Comparison of ENCODE assay signal across 9 cellular contexts in genomic region chr17:42118545-42118944, GRCh38. TPM values are rescaled to one million over a fixed set of nuclear protein-coding genes. Genes with fewer than 3 reads are reported as not detected.
DNase-seq lines count a peak whose midpoint lies in the region; ATAC-seq, FAIRE-seq and TF ChIP-seq lines count a peak whose summit lies in the region.
"Had no signal": no experiment of that assay in that cellular context is flagged by ENCODE, and none has a peak within 500 bp of the region (broad histone marks: within the 10 kb centered on the region; RNA-seq: fewer than 3 reads in every experiment).

No MANE protein-coding gene starts in this region.

- intact Hi-C loops in activated T-helper 2 cell treated with anti-CD3 and anti-CD28 coated beads, Interferon-gamma antibody, Interleukin-2, Interleukin-4, amounts not matched to agents 10 μg/mL and 5 μg/mL and 100 μg/mL, durations not matched to agents 14 hours and 24 hours and 36 hours (cut with micrococcal nuclease), result loop anchor here (5.0 kb wide), 1 partner anchor 64 kb away; the partner anchor contains the start of gene KCNH4
- intact Hi-C loops in HepG2 (cut with micrococcal nuclease; ENCODE audit: unreplicated experiment), result no loop called here

- no peak overlapping the region for H3K27ac ChIP-seq in HepG2 (ENCODE audit: extremely low read length, insufficient read depth, low read length)

- no peaks in the 10 kb centered on the region for H3K27me3 Mint-ChIP-seq in activated CD8-positive, alpha-beta memory T cell treated with anti-CD3 and anti-CD28 coated beads, Interleukin-2, amount 10 ng/mL, durations not matched to agents 7 days and 5 days
- no peaks in the 10 kb centered on the region for H3K27me3 Mint-ChIP-seq in activated T-helper 2 cell treated with anti-CD3 and anti-CD28 coated beads, Interferon-gamma antibody, Interleukin-2, Interleukin-4, amounts not matched to agents 10 μg/mL and 5 μg/mL and 100 μg/mL, durations not matched to agents 14 hours and 24 hours and 36 hours (ENCODE audit: low read depth)
- H3K27me3 Mint-ChIP-seq: stimulated activated naive CD8-positive, alpha-beta T cell treated with anti-CD3 and anti-CD28 coated beads, Interleukin-15, Interleukin-2, amounts not matched to agents 100 ng/mL and 50 ng/mL, for 24 hours had no signal

- H4K20me1 ChIP-seq in HepG2 (ENCODE audit: insufficient read depth, low read length), result no peaks in the 10 kb centered on the region

- no TSS peak for BruUV-seq in HepG2 (replicated peaks; lab: Mats Ljungman, UMichigan)

- WGBS in HepG2 (ENCODE audit: low lambda C conversion rate), result 100% methylated on average over 2 of the region's 2 CpGs

- H3K4me3 ChIP-seq in HepG2 (replicated peaks in 1 of 3; ENCODE audit: insufficient read depth in 1 of 3, low read depth in 2 of 3, low read length in 3 of 3), result no peak overlapping the region

- CTCF ChIA-PET in activated CD8-positive, alpha-beta memory T cell treated with anti-CD3 and anti-CD28 coated beads, Interleukin-2, amount 10 ng/mL, durations not matched to agents 7 days and 5 days (lab: Charles Lee), result interaction anchor here (0.7 to 16.2 kb wide), 13 partner anchors 16 to 287 kb away, joined by 3 to 117 read pairs (median 4); partner anchors contain the start of genes DNAJC7, GHDC, KCNH4 and NKIRAS2
- CTCF ChIA-PET in HepG2 (lab: Yijun Ruan, JAX; ENCODE audit: low intra/inter-chr PET ratio, low total read pairs), result interaction anchor here (0.7 to 1.4 kb wide), 3 partner anchors 51 to 63 kb away, joined by 3 to 5 read pairs (median 3); partner anchors contain the start of gene KCNH4

- no peaks in the 10 kb centered on the region for H3K27me3 ChIP-seq in HepG2 (ENCODE audit: control insufficient read depth in 1 of 2, insufficient read depth in 2 of 2, low read length in 2 of 2)

- no peaks in the 10 kb centered on the region for H3K79me2 ChIP-seq in HepG2 (ENCODE audit: insufficient read depth, low read length)

- no peak overlapping the region for H2AFZ ChIP-seq in HepG2 (ENCODE audit: low read length)

- no peaks in the 10 kb centered on the region for H3K9me3 Mint-ChIP-seq in activated CD8-positive, alpha-beta memory T cell treated with anti-CD3 and anti-CD28 coated beads, Interleukin-2, amount 10 ng/mL, durations not matched to agents 7 days and 5 days (ENCODE audit: low read depth)
- no peaks in the 10 kb centered on the region for H3K9me3 Mint-ChIP-seq in activated T-helper 2 cell treated with anti-CD3 and anti-CD28 coated beads, Interferon-gamma antibody, Interleukin-2, Interleukin-4, amounts not matched to agents 10 μg/mL and 5 μg/mL and 100 μg/mL, durations not matched to agents 14 hours and 24 hours and 36 hours
- H3K9me3 Mint-ChIP-seq: stimulated activated naive CD8-positive, alpha-beta T cell treated with anti-CD3 and anti-CD28 coated beads, Interleukin-15, Interleukin-2, amounts not matched to agents 100 ng/mL and 50 ng/mL, for 24 hours had no signal

- TF ChIP-seq RAD21 in HepG2 (CRISPR knock-in tag; IDR thresholded peaks at IDR 0.05), result peak; percentile 53

- POLR2A ChIA-PET in HepG2 (lab: Yijun Ruan, JAX), result no interaction called here

- H3K4me1 Mint-ChIP-seq in activated CD8-positive, alpha-beta memory T cell treated with anti-CD3 and anti-CD28 coated beads, Interleukin-2, amount 10 ng/mL, durations not matched to agents 7 days and 5 days, result peaks cover 46% of the 10 kb centered on the region
- peaks cover 22% of the 10 kb centered on the region for H3K4me1 Mint-ChIP-seq in activated T-helper 2 cell treated with anti-CD3 and anti-CD28 coated beads, Interferon-gamma antibody, Interleukin-2, Interleukin-4, amounts not matched to agents 10 μg/mL and 5 μg/mL and 100 μg/mL, durations not matched to agents 14 hours and 24 hours and 36 hours (ENCODE audit: low read depth)

- peak; percentile 68 for DNase-seq in activated CD8-positive, alpha-beta memory T cell treated with anti-CD3 and anti-CD28 coated beads, Interleukin-2, amount 10 ng/mL, durations not matched to agents 7 days and 5 days
- no peak for DNase-seq in activated CD8-positive, alpha-beta memory T cell treated with anti-CD3 and anti-CD28 coated beads for 24 hours
- DNase-seq in NCI-H2171 (lab: John Stamatoyannopoulos, UW) (peak; percentile 35), HepG2 (ENCODE audit: low spot score) (peak; percentile 52), NCI-H1048 (lab: John Stamatoyannopoulos, UW) (no peak)
- DNase-seq in activated T-helper 2 cell treated with anti-CD3 and anti-CD28 coated beads, Interferon-gamma antibody, Interleukin-2, Interleukin-4, amounts not matched to agents 10 μg/mL and 5 μg/mL and 100 μg/mL, durations not matched to agents 14 hours and 24 hours and 36 hours (ENCODE audit: low spot score), result no peak

- H3K9ac ChIP-seq in HepG2 (ENCODE audit: insufficient read depth, low read depth, low read length), result no peak overlapping the region

- TF ChIP-seq EP300 in HepG2 (IDR thresholded peaks at IDR 0.05; ENCODE audit: low read depth in 2 of 2, low read length in 2 of 2), result no peak
- no peak for TF ChIP-seq EP300 in HepG2 (CRISPR knock-in tag; IDR thresholded peaks at IDR 0.05; ENCODE audit: borderline replicate concordance)

- H3K27ac Mint-ChIP-seq in activated CD8-positive, alpha-beta memory T cell treated with anti-CD3 and anti-CD28 coated beads, Interleukin-2, amount 10 ng/mL, durations not matched to agents 7 days and 5 days, result peak overlapping the region; percentile 52
- H3K27ac Mint-ChIP-seq in activated T-helper 2 cell treated with anti-CD3 and anti-CD28 coated beads, Interferon-gamma antibody, Interleukin-2, Interleukin-4, amounts not matched to agents 10 μg/mL and 5 μg/mL and 100 μg/mL, durations not matched to agents 14 hours and 24 hours and 36 hours, result peak overlapping the region; percentile 65
- H3K27ac Mint-ChIP-seq: stimulated activated naive CD8-positive, alpha-beta T cell treated with anti-CD3 and anti-CD28 coated beads, Interleukin-15, Interleukin-2, amounts not matched to agents 100 ng/mL and 50 ng/mL, for 24 hours had no signal

- H3K9me3 ChIP-seq in HepG2 (ENCODE audit: low read length), result no peaks in the 10 kb centered on the region

- peaks cover 7 to 35% of the 10 kb centered on the region in 2 experiments for H3K36me3 ChIP-seq in HepG2 (replicated peaks in 1 of 2; ENCODE audit: control insufficient read depth in 1 of 2, insufficient read depth in 2 of 2, low read length in 2 of 2)

- H3K36me3 Mint-ChIP-seq in activated CD8-positive, alpha-beta memory T cell treated with anti-CD3 and anti-CD28 coated beads, Interleukin-2, amount 10 ng/mL, durations not matched to agents 7 days and 5 days, result peaks cover 10% of the 10 kb centered on the region
- H3K36me3 Mint-ChIP-seq in activated T-helper 2 cell treated with anti-CD3 and anti-CD28 coated beads, Interferon-gamma antibody, Interleukin-2, Interleukin-4, amounts not matched to agents 10 μg/mL and 5 μg/mL and 100 μg/mL, durations not matched to agents 14 hours and 24 hours and 36 hours (ENCODE audit: low read depth), result peaks cover 39% of the 10 kb centered on the region

- no peak overlapping the region for H3K4me2 ChIP-seq in HepG2 (ENCODE audit: low read depth, low read length)

- H3K4me3 Mint-ChIP-seq in activated CD8-positive, alpha-beta memory T cell treated with anti-CD3 and anti-CD28 coated beads, Interleukin-2, amount 10 ng/mL, durations not matched to agents 7 days and 5 days, result no peak overlapping the region
- peak overlapping the region; percentile 58 for H3K4me3 Mint-ChIP-seq in activated T-helper 2 cell treated with anti-CD3 and anti-CD28 coated beads, Interferon-gamma antibody, Interleukin-2, Interleukin-4, amounts not matched to agents 10 μg/mL and 5 μg/mL and 100 μg/mL, durations not matched to agents 14 hours and 24 hours and 36 hours (ENCODE audit: low read depth)

- FAIRE-seq in HepG2 (lab: Jason Lieb, UNC), result peak; percentile 67

- peak; percentile 63 for TF ChIP-seq CTCF in HepG2 (CRISPR knock-in tag; IDR thresholded peaks at IDR 0.05)

- peaks cover 33% of the 10 kb centered on the region for H3K4me1 ChIP-seq in HepG2 (ENCODE audit: insufficient read depth, low read length)

- in situ Hi-C loops in HepG2 (cut with HindIII; ENCODE audit: extremely low pct_ligation_motif_present, low pct_unique_long_range_greater_than_20kb), result no loop called here

- TF ChIP-seq POLR2A in HepG2 (IDR thresholded peaks at IDR 0.05; ENCODE audit: insufficient read depth in 1 of 2, low read depth in 2 of 2, low read length in 2 of 2), result no peak

- ATAC-seq in activated CD8-positive, alpha-beta memory T cell treated with anti-CD3 and anti-CD28 coated beads, Interleukin-2, amount 10 ng/mL, durations not matched to agents 7 days and 5 days, result peak; percentile 19
- ATAC-seq in HepG2 (peak; percentile 3; the same call in 1 of the 3 replicates), HG03469 (IDR thresholded peaks at IDR 0.05; ENCODE audit: unreplicated experiment) (no peak), HG02798 (IDR thresholded peaks at IDR 0.05; ENCODE audit: poor library complexity, unreplicated experiment) (no peak)

RNA-seq across cellular contexts. Expression of gene KAT2A, which starts 2.6 kb away (rescaled TPM):
- total RNA-seq in activated CD8-positive, alpha-beta memory T cell treated with anti-CD3 and anti-CD28 coated beads, Interleukin-2, amount 10 ng/mL, durations not matched to agents 7 days and 5 days, result 10 to 100 TPM; 49.0 to 58.2 TPM
- total RNA-seq in activated T-helper 2 cell treated with anti-CD3 and anti-CD28 coated beads, Interferon-gamma antibody, Interleukin-2, Interleukin-4, amounts not matched to agents 10 μg/mL and 5 μg/mL and 100 μg/mL, durations not matched to agents 14 hours and 24 hours and 36 hours, result 59.6 and 60.0 TPM in 2 replicates
- 20.2 and 29.1 TPM in 2 replicates for total RNA-seq in HepG2 (2016; rRNA removed; fragmentation: Illumina TruSeq; extraction: Trizol)
- total RNA-seq in HepG2 (2016; cell fraction: cytosol; rRNA removed; fragmentation: Illumina TruSeq; extraction: Trizol; ENCODE audit: low read depth), result 4.7 and 4.9 TPM in 2 replicates
- total RNA-seq in HepG2 (2016; cell fraction: insoluble cytoplasmic fraction; rRNA removed; fragmentation: Illumina TruSeq; extraction: Trizol), result 16.6 and 30.9 TPM in 2 replicates
- total RNA-seq in HepG2 (2016; cell fraction: membrane; rRNA removed; fragmentation: Illumina TruSeq; extraction: Trizol), result 7.0 and 9.1 TPM in 2 replicates
- total RNA-seq in HepG2 (2016; cell fraction: nucleus; rRNA removed; fragmentation: Illumina TruSeq; extraction: Trizol), result 51.9 and 59.6 TPM in 2 replicates
- 90.4 and 126 TPM in 2 replicates for polyA plus RNA-seq in HepG2 (2011; rRNA removed)
- 13.5 and 18.5 TPM in 2 replicates for polyA plus RNA-seq in HepG2 (2011; cell fraction: cytosol; rRNA removed)
- 978 and 1,153 TPM in 2 replicates for polyA plus RNA-seq in HepG2 (2011; cell fraction: nucleus; rRNA removed)
- polyA plus RNA-seq in HepG2 (2012), result 38.7 and 62.0 TPM in 2 replicates
- polyA plus RNA-seq in HepG2 (2016; cell fraction: cytosol; fragmentation: Illumina TruSeq; extraction: Trizol; ENCODE audit: low read depth), result 3.5 and 4.1 TPM in 2 replicates
- polyA plus RNA-seq in HepG2 (2016; cell fraction: insoluble cytoplasmic fraction; fragmentation: Illumina TruSeq; extraction: Trizol; ENCODE audit: low read depth), result 24.7 and 33.4 TPM in 2 replicates
- 7.9 and 9.2 TPM in 2 replicates for polyA plus RNA-seq in HepG2 (2016; cell fraction: membrane; fragmentation: Illumina TruSeq; extraction: Trizol; ENCODE audit: low read depth)
- polyA plus RNA-seq in HepG2 (2016; cell fraction: nucleus; fragmentation: Illumina TruSeq; extraction: Trizol; ENCODE audit: insufficient read depth, low read depth), result 347 and 353 TPM in 2 replicates
- polyA minus RNA-seq in HepG2 (2011; rRNA and poly(A)+ RNA removed; ENCODE audit: low replicate concordance), result 33.5 and 71.7 TPM in 2 replicates
- 7.8 and 9.6 TPM in 2 replicates for polyA minus RNA-seq in HepG2 (2011; cell fraction: cytosol; rRNA and poly(A)+ RNA removed)
- polyA minus RNA-seq in HepG2 (2011; cell fraction: nucleus; rRNA and poly(A)+ RNA removed), result 54.6 and 61.9 TPM in 2 replicates

RNA-seq across cellular contexts. Expression of gene HSPB9, which starts 4.1 kb away (rescaled TPM):
- under 1 TPM in 1 of 2 experiments, not detected in 1; 0.58 TPM for total RNA-seq in activated CD8-positive, alpha-beta memory T cell treated with anti-CD3 and anti-CD28 coated beads, Interleukin-2, amount 10 ng/mL, durations not matched to agents 7 days and 5 days
- not detected in 2 replicates for total RNA-seq in activated T-helper 2 cell treated with anti-CD3 and anti-CD28 coated beads, Interferon-gamma antibody, Interleukin-2, Interleukin-4, amounts not matched to agents 10 μg/mL and 5 μg/mL and 100 μg/mL, durations not matched to agents 14 hours and 24 hours and 36 hours
- 0.13 and 0.24 TPM in 2 replicates for total RNA-seq in HepG2 (2016; rRNA removed; fragmentation: Illumina TruSeq; extraction: Trizol)
- total RNA-seq in HepG2 (2016; cell fraction: cytosol; rRNA removed; fragmentation: Illumina TruSeq; extraction: Trizol; ENCODE audit: low read depth), result not detected in 2 replicates
- total RNA-seq in HepG2 (2016; cell fraction: insoluble cytoplasmic fraction; rRNA removed; fragmentation: Illumina TruSeq; extraction: Trizol), result 0.09 and 0.24 TPM in 2 replicates
- total RNA-seq in HepG2 (2016; cell fraction: membrane; rRNA removed; fragmentation: Illumina TruSeq; extraction: Trizol), result 0.14 and 0.19 TPM in 2 replicates
- total RNA-seq in HepG2 (2016; cell fraction: nucleus; rRNA removed; fragmentation: Illumina TruSeq; extraction: Trizol), result 0.25 TPM in 1 of 2 replicates, not detected in the other
- polyA plus RNA-seq in HepG2 (2011; rRNA removed), result 0.05 and 0.31 TPM in 2 replicates
- polyA plus RNA-seq in HepG2 (2011; cell fraction: cytosol; rRNA removed), result 0.07 and 0.10 TPM in 2 replicates
- polyA plus RNA-seq in HepG2 (2011; cell fraction: nucleus; rRNA removed), result 0.66 and 1.2 TPM in 2 replicates
- polyA plus RNA-seq in HepG2 (2012), result 0.28 and 0.44 TPM in 2 replicates
- not detected in 2 replicates for polyA plus RNA-seq in HepG2 (2016; cell fraction: cytosol; fragmentation: Illumina TruSeq; extraction: Trizol; ENCODE audit: low read depth)
- not detected in 2 replicates for polyA plus RNA-seq in HepG2 (2016; cell fraction: insoluble cytoplasmic fraction; fragmentation: Illumina TruSeq; extraction: Trizol; ENCODE audit: low read depth)
- 0.09 and 0.14 TPM in 2 replicates for polyA plus RNA-seq in HepG2 (2016; cell fraction: membrane; fragmentation: Illumina TruSeq; extraction: Trizol; ENCODE audit: low read depth)
- 0.55 and 0.56 TPM in 2 replicates for polyA plus RNA-seq in HepG2 (2016; cell fraction: nucleus; fragmentation: Illumina TruSeq; extraction: Trizol; ENCODE audit: insufficient read depth, low read depth)
- 0.22 TPM in 1 of 2 replicates, not detected in the other for polyA minus RNA-seq in HepG2 (2011; rRNA and poly(A)+ RNA removed; ENCODE audit: low replicate concordance)
- not detected in 2 replicates for polyA minus RNA-seq in HepG2 (2011; cell fraction: cytosol; rRNA and poly(A)+ RNA removed)
- polyA minus RNA-seq in HepG2 (2011; cell fraction: nucleus; rRNA and poly(A)+ RNA removed), result not detected in 2 replicates

RNA-seq across cellular contexts. Expression of gene DHX58, which starts 6.0 kb away (rescaled TPM):
- 100 to 1,000 TPM in 1 of 2 experiments, 10 to 100 TPM in 1; 65.8 to 105 TPM for total RNA-seq in activated CD8-positive, alpha-beta memory T cell treated with anti-CD3 and anti-CD28 coated beads, Interleukin-2, amount 10 ng/mL, durations not matched to agents 7 days and 5 days
- 15.3 and 20.3 TPM in 2 replicates for total RNA-seq in activated T-helper 2 cell treated with anti-CD3 and anti-CD28 coated beads, Interferon-gamma antibody, Interleukin-2, Interleukin-4, amounts not matched to agents 10 μg/mL and 5 μg/mL and 100 μg/mL, durations not matched to agents 14 hours and 24 hours and 36 hours
- 3.9 and 6.7 TPM in 2 replicates for total RNA-seq in HepG2 (2016; rRNA removed; fragmentation: Illumina TruSeq; extraction: Trizol)
- 1.6 TPM in 2 replicates for total RNA-seq in HepG2 (2016; cell fraction: cytosol; rRNA removed; fragmentation: Illumina TruSeq; extraction: Trizol; ENCODE audit: low read depth)
- total RNA-seq in HepG2 (2016; cell fraction: insoluble cytoplasmic fraction; rRNA removed; fragmentation: Illumina TruSeq; extraction: Trizol), result 4.7 and 7.5 TPM in 2 replicates
- total RNA-seq in HepG2 (2016; cell fraction: membrane; rRNA removed; fragmentation: Illumina TruSeq; extraction: Trizol), result 2.1 and 3.5 TPM in 2 replicates
- 6.4 and 10.0 TPM in 2 replicates for total RNA-seq in HepG2 (2016; cell fraction: nucleus; rRNA removed; fragmentation: Illumina TruSeq; extraction: Trizol)
- polyA plus RNA-seq in HepG2 (2011; rRNA removed), result 7.8 and 13.5 TPM in 2 replicates
- polyA plus RNA-seq in HepG2 (2011; cell fraction: cytosol; rRNA removed), result 5.7 TPM in 2 replicates
- 29.5 and 34.5 TPM in 2 replicates for polyA plus RNA-seq in HepG2 (2011; cell fraction: nucleus; rRNA removed)
- polyA plus RNA-seq in HepG2 (2012), result 4.3 and 5.5 TPM in 2 replicates
- 0.87 and 1.1 TPM in 2 replicates for polyA plus RNA-seq in HepG2 (2016; cell fraction: cytosol; fragmentation: Illumina TruSeq; extraction: Trizol; ENCODE audit: low read depth)
- 3.0 and 5.2 TPM in 2 replicates for polyA plus RNA-seq in HepG2 (2016; cell fraction: insoluble cytoplasmic fraction; fragmentation: Illumina TruSeq; extraction: Trizol; ENCODE audit: low read depth)
- 1.7 and 1.9 TPM in 2 replicates for polyA plus RNA-seq in HepG2 (2016; cell fraction: membrane; fragmentation: Illumina TruSeq; extraction: Trizol; ENCODE audit: low read depth)
- polyA plus RNA-seq in HepG2 (2016; cell fraction: nucleus; fragmentation: Illumina TruSeq; extraction: Trizol; ENCODE audit: insufficient read depth, low read depth), result 16.3 and 17.6 TPM in 2 replicates
- 0.58 and 15.8 TPM in 2 replicates for polyA minus RNA-seq in HepG2 (2011; rRNA and poly(A)+ RNA removed; ENCODE audit: low replicate concordance)
- 1.7 and 2.0 TPM in 2 replicates for polyA minus RNA-seq in HepG2 (2011; cell fraction: cytosol; rRNA and poly(A)+ RNA removed)
- 6.4 and 9.6 TPM in 2 replicates for polyA minus RNA-seq in HepG2 (2011; cell fraction: nucleus; rRNA and poly(A)+ RNA removed)

RNA-seq across cellular contexts. Expression of gene ZNF385C, which starts 20.3 kb away (rescaled TPM):
- under 1 TPM; 0.12 to 0.18 TPM for total RNA-seq in activated CD8-positive, alpha-beta memory T cell treated with anti-CD3 and anti-CD28 coated beads, Interleukin-2, amount 10 ng/mL, durations not matched to agents 7 days and 5 days
- 0.16 and 0.28 TPM in 2 replicates for total RNA-seq in activated T-helper 2 cell treated with anti-CD3 and anti-CD28 coated beads, Interferon-gamma antibody, Interleukin-2, Interleukin-4, amounts not matched to agents 10 μg/mL and 5 μg/mL and 100 μg/mL, durations not matched to agents 14 hours and 24 hours and 36 hours
- 2.3 TPM in 2 replicates for total RNA-seq in HepG2 (2016; rRNA removed; fragmentation: Illumina TruSeq; extraction: Trizol)
- total RNA-seq in HepG2 (2016; cell fraction: cytosol; rRNA removed; fragmentation: Illumina TruSeq; extraction: Trizol; ENCODE audit: low read depth), result 0.40 and 0.71 TPM in 2 replicates
- total RNA-seq in HepG2 (2016; cell fraction: insoluble cytoplasmic fraction; rRNA removed; fragmentation: Illumina TruSeq; extraction: Trizol), result 1.8 and 2.2 TPM in 2 replicates
- 1.9 and 2.0 TPM in 2 replicates for total RNA-seq in HepG2 (2016; cell fraction: membrane; rRNA removed; fragmentation: Illumina TruSeq; extraction: Trizol)
- total RNA-seq in HepG2 (2016; cell fraction: nucleus; rRNA removed; fragmentation: Illumina TruSeq; extraction: Trizol), result 0.97 and 1.3 TPM in 2 replicates
- polyA plus RNA-seq in HepG2 (2011; rRNA removed), result 5.8 and 6.1 TPM in 2 replicates
- polyA plus RNA-seq in HepG2 (2011; cell fraction: cytosol; rRNA removed), result 5.6 and 6.2 TPM in 2 replicates
- polyA plus RNA-seq in HepG2 (2011; cell fraction: nucleus; rRNA removed), result 5.3 and 5.6 TPM in 2 replicates
- polyA plus RNA-seq in HepG2 (2012), result 1.7 and 2.5 TPM in 2 replicates
- polyA plus RNA-seq in HepG2 (2016; cell fraction: cytosol; fragmentation: Illumina TruSeq; extraction: Trizol; ENCODE audit: low read depth), result 1.2 and 1.3 TPM in 2 replicates
- polyA plus RNA-seq in HepG2 (2016; cell fraction: insoluble cytoplasmic fraction; fragmentation: Illumina TruSeq; extraction: Trizol; ENCODE audit: low read depth), result 5.4 TPM in 2 replicates
- 3.7 and 3.8 TPM in 2 replicates for polyA plus RNA-seq in HepG2 (2016; cell fraction: membrane; fragmentation: Illumina TruSeq; extraction: Trizol; ENCODE audit: low read depth)
- polyA plus RNA-seq in HepG2 (2016; cell fraction: nucleus; fragmentation: Illumina TruSeq; extraction: Trizol; ENCODE audit: insufficient read depth, low read depth), result 4.1 and 4.5 TPM in 2 replicates
- 0.35 and 3.6 TPM in 2 replicates for polyA minus RNA-seq in HepG2 (2011; rRNA and poly(A)+ RNA removed; ENCODE audit: low replicate concordance)
- 1.4 and 2.5 TPM in 2 replicates for polyA minus RNA-seq in HepG2 (2011; cell fraction: cytosol; rRNA and poly(A)+ RNA removed)
- polyA minus RNA-seq in HepG2 (2011; cell fraction: nucleus; rRNA and poly(A)+ RNA removed), result 0.52 and 0.99 TPM in 2 replicates

RNA-seq across cellular contexts. Expression of gene RAB5C, which starts 36.2 kb away (rescaled TPM):
- total RNA-seq in activated CD8-positive, alpha-beta memory T cell treated with anti-CD3 and anti-CD28 coated beads, Interleukin-2, amount 10 ng/mL, durations not matched to agents 7 days and 5 days, result 10 to 100 TPM; 86.9 to 99.4 TPM
- 63.9 and 67.9 TPM in 2 replicates for total RNA-seq in activated T-helper 2 cell treated with anti-CD3 and anti-CD28 coated beads, Interferon-gamma antibody, Interleukin-2, Interleukin-4, amounts not matched to agents 10 μg/mL and 5 μg/mL and 100 μg/mL, durations not matched to agents 14 hours and 24 hours and 36 hours
- total RNA-seq in HepG2 (2016; rRNA removed; fragmentation: Illumina TruSeq; extraction: Trizol), result 110 and 136 TPM in 2 replicates
- 61.7 and 72.3 TPM in 2 replicates for total RNA-seq in HepG2 (2016; cell fraction: cytosol; rRNA removed; fragmentation: Illumina TruSeq; extraction: Trizol; ENCODE audit: low read depth)
- 112 and 128 TPM in 2 replicates for total RNA-seq in HepG2 (2016; cell fraction: insoluble cytoplasmic fraction; rRNA removed; fragmentation: Illumina TruSeq; extraction: Trizol)
- 97.4 and 130 TPM in 2 replicates for total RNA-seq in HepG2 (2016; cell fraction: membrane; rRNA removed; fragmentation: Illumina TruSeq; extraction: Trizol)
- 58.3 and 58.4 TPM in 2 replicates for total RNA-seq in HepG2 (2016; cell fraction: nucleus; rRNA removed; fragmentation: Illumina TruSeq; extraction: Trizol)
- polyA plus RNA-seq in HepG2 (2011; rRNA removed), result 123 and 129 TPM in 2 replicates
- polyA plus RNA-seq in HepG2 (2011; cell fraction: cytosol; rRNA removed), result 151 and 173 TPM in 2 replicates
- 63.1 and 63.8 TPM in 2 replicates for polyA plus RNA-seq in HepG2 (2011; cell fraction: nucleus; rRNA removed)
- polyA plus RNA-seq in HepG2 (2012), result 88.1 and 94.6 TPM in 2 replicates
- 121 and 161 TPM in 2 replicates for polyA plus RNA-seq in HepG2 (2016; cell fraction: cytosol; fragmentation: Illumina TruSeq; extraction: Trizol; ENCODE audit: low read depth)
- 256 and 287 TPM in 2 replicates for polyA plus RNA-seq in HepG2 (2016; cell fraction: insoluble cytoplasmic fraction; fragmentation: Illumina TruSeq; extraction: Trizol; ENCODE audit: low read depth)
- polyA plus RNA-seq in HepG2 (2016; cell fraction: membrane; fragmentation: Illumina TruSeq; extraction: Trizol; ENCODE audit: low read depth), result 158 and 192 TPM in 2 replicates
- 155 and 165 TPM in 2 replicates for polyA plus RNA-seq in HepG2 (2016; cell fraction: nucleus; fragmentation: Illumina TruSeq; extraction: Trizol; ENCODE audit: insufficient read depth, low read depth)
- polyA minus RNA-seq in HepG2 (2011; rRNA and poly(A)+ RNA removed; ENCODE audit: low replicate concordance), result 69.9 and 105 TPM in 2 replicates
- polyA minus RNA-seq in HepG2 (2011; cell fraction: cytosol; rRNA and poly(A)+ RNA removed), result 30.2 and 31.4 TPM in 2 replicates
- polyA minus RNA-seq in HepG2 (2011; cell fraction: nucleus; rRNA and poly(A)+ RNA removed), result 15.9 and 19.8 TPM in 2 replicates

Comparison
In these comparisons a context has a peak if more than half of its experiments do, and no peak if none do; other contexts are left out.
1. DNase-seq: peak in activated CD8-positive, alpha-beta memory T cell treated with anti-CD3 and anti-CD28 coated beads, Interleukin-2, amount 10 ng/mL, durations not matched to agents 7 days and 5 days (single experiment), NCI-H2171 (single experiment) and HepG2 (single experiment); none in activated CD8-positive, alpha-beta memory T cell treated with anti-CD3 and anti-CD28 coated beads for 24 hours (single experiment), activated T-helper 2 cell treated with anti-CD3 and anti-CD28 coated beads, Interferon-gamma antibody, Interleukin-2, Interleukin-4, amounts not matched to agents 10 μg/mL and 5 μg/mL and 100 μg/mL, durations not matched to agents 14 hours and 24 hours and 36 hours (single experiment) and NCI-H1048 (single experiment).
2. ATAC-seq: peak in activated CD8-positive, alpha-beta memory T cell treated with anti-CD3 and anti-CD28 coated beads, Interleukin-2, amount 10 ng/mL, durations not matched to agents 7 days and 5 days (single experiment) and HepG2 (single experiment); none in HG03469 (single experiment) and HG02798 (single experiment).